18 cellular contexts compared by ENCODE assay signal in genomic region chr17:17508019-17508535, GRCh38. TPM values are rescaled to one million over a fixed set of nuclear protein-coding genes. Genes with fewer than 3 reads are reported as not detected.
DNase-seq lines count a peak whose midpoint lies in the region; ATAC-seq, FAIRE-seq and TF ChIP-seq lines count a peak whose summit lies in the region.
"Had no signal": no experiment of that assay in that cellular context is flagged by ENCODE, and none has a peak within 500 bp of the region (broad histone marks: within the 10 kb centered on the region; RNA-seq: fewer than 3 reads in every experiment).

No MANE protein-coding gene starts in this region.

- intact Hi-C loops in Right ventricle myocardium superior (cut with DNase I) (no loop called here), heart right ventricle (cut with DNase I) (loop anchor here in 1 of 10 donors (10.0 kb wide), 1 partner anchor 127 kb away; no protein-coding TSS in a partner anchor), kidney (cut with DNase I) (no loop called here)

- no peak overlapping the region for H3K9ac ChIP-seq in kidney (ENCODE audit: low read length in 2 of 2)

- no peaks in the 10 kb centered on the region for H3K36me3 ChIP-seq in heart right ventricle
- H3K36me3 ChIP-seq in SJCRH30 = no peaks in the 10 kb centered on the region
- no peaks in the 10 kb centered on the region for H3K36me3 ChIP-seq in kidney (ENCODE audit: control insufficient read depth in 1 of 2, insufficient read depth in 2 of 2, low read length in 2 of 2)

- WGBS in heart right ventricle, 2 donors = 90 to 93% methylated on average over 11 of the region's 11 CpGs

- peak overlapping the region in 1 of 10 donors; percentile 75 for H3K27ac ChIP-seq in heart right ventricle
- peak overlapping the region; percentile 66; the same call in 1 of the 2 replicates for H3K27ac ChIP-seq in SJCRH30
- H3K27ac ChIP-seq in kidney (ENCODE audit: low read depth in 2 of 2, low read length in 2 of 2) = no peak overlapping the region
- H3K27ac ChIP-seq: HL-60 had no signal

- no peaks in the 10 kb centered on the region for H3K27me3 ChIP-seq in heart right ventricle
- H3K27me3 ChIP-seq in SJCRH30 = no peaks in the 10 kb centered on the region

- FAIRE-seq in kidney (lab: Jason Lieb, UNC) (no peak), HTR-8/SVneo (lab: Jason Lieb, UNC) (no peak), GM12892 (lab: Jason Lieb, UNC) (no peak)

- H3K4me3 ChIP-seq in heart right ventricle (no peak overlapping the region), SJCRH30 (no peak overlapping the region), kidney (ENCODE audit: low read length in 2 of 2) (no peak overlapping the region)

- no peaks in the 10 kb centered on the region for H3K9me3 ChIP-seq in heart right ventricle
- H3K9me3 ChIP-seq in SJCRH30 (replicated peaks) = no peaks in the 10 kb centered on the region
- no peaks in the 10 kb centered on the region for H3K9me3 ChIP-seq in kidney (ENCODE audit: control insufficient read depth in 1 of 2, low read length in 2 of 2)
- H3K9me3 ChIP-seq: Caco-2 had no signal

- ATAC-seq in Right ventricle myocardium superior (ENCODE audit: poor library complexity) (no peak), heart right ventricle (no peak)

- H3K4me1 ChIP-seq in heart right ventricle = peaks cover 8 to 21% (median 14%) of the 10 kb centered on the region in 9 donors
- peaks cover 71% of the 10 kb centered on the region for H3K4me1 ChIP-seq in SJCRH30
- no peaks in the 10 kb centered on the region for H3K4me1 ChIP-seq in kidney (ENCODE audit: control insufficient read depth in 1 of 2, insufficient read depth in 1 of 2, low read depth in 1 of 2, low read length in 2 of 2)
- H3K4me1 ChIP-seq: Caco-2 had no signal

- no peak for TF ChIP-seq CTCF in heart right ventricle (IDR thresholded peaks at IDR 0.05)
- TF ChIP-seq CTCF in kidney (IDR thresholded peaks at IDR 0.05; ENCODE audit: borderline replicate concordance, extremely low read depth, insufficient read depth) = no peak

- DNase-seq in Right ventricle myocardium superior = peak; percentile 22
- no peak for DNase-seq in heart right ventricle
- DNase-seq in SJCRH30 = no peak
- DNase-seq in kidney = peak; percentile 58
- no peak for DNase-seq in NCI-H1092 treated with DMSO at 0.1 percent for 48 hours (lab: John Stamatoyannopoulos, UW)
- no peak for DNase-seq in HTR-8/SVneo (ENCODE audit: insufficient read length, low spot score)
- DNase-seq in GM12892 (ENCODE audit: insufficient read length) = no peak
- DNase-seq: Caco-2; DMS53; HCEC 1CT; KBM-7; NCI-H1436 treated with DMSO at 0.1 percent for 48 hours; NCI-H2081; NCI-H226; NCI-H526 treated with DMSO at 0.1 percent for 48 hours; NK-92 treated with Interleukin-12 subunit alpha and Interleukin-12 subunit beta, amount 100 ng/mL, for 24 hours had no signal

- no peak for TF ChIP-seq POLR2A in GM12892 (IDR thresholded peaks at IDR 0.05; ENCODE audit: low read depth, low read length)

RNA-seq across cellular contexts. Expression of gene RASD1, which starts 11.9 kb away (rescaled TPM):
- total RNA-seq in Right ventricle myocardium superior = 39.8 TPM
- 10 to 100 TPM in 4 of 10 donors, 1 to 10 TPM in 6; 2.2 to 67.7 (median 6.8) TPM for total RNA-seq in heart right ventricle
- polyA plus RNA-seq in heart right ventricle = 10 to 100 TPM; 26.3 to 85.8 TPM
- total RNA-seq in SJCRH30 (2014; rRNA removed; shearing (Covaris generic)) = not detected in 2 replicates
- total RNA-seq in kidney = 147 TPM
- polyA plus RNA-seq in kidney (ENCODE audit: insufficient read depth, low read depth, low replicate concordance) = 103 TPM
- not detected for polyA plus RNA-seq in GM12892 (2012; ENCODE audit: missing spikeins)
- total RNA-seq: G401 had no signal

RNA-seq across cellular contexts. Expression of gene MED9, which starts 31.3 kb away (rescaled TPM):
- total RNA-seq in Right ventricle myocardium superior (37.5 TPM), heart right ventricle (10 to 100 TPM; 31.4 to 42.0 (median 35.2) TPM), kidney (20.8 TPM)
- polyA plus RNA-seq in heart right ventricle (10 to 100 TPM; 32.6 to 33.8 TPM), kidney (ENCODE audit: insufficient read depth, low read depth, low replicate concordance) (24.5 TPM)
- total RNA-seq in SJCRH30 (2014; rRNA removed; shearing (Covaris generic)) = 84.4 and 88.9 TPM in 2 replicates
- polyA plus RNA-seq in GM12892 (2012; ENCODE audit: missing spikeins) = 9.0 TPM

Comparison
In these comparisons a context has a peak if more than half of its experiments do, and no peak if none do; other contexts are left out.
1. DNase-seq: peak in Right ventricle myocardium superior (single experiment) and kidney (single experiment); none in heart right ventricle (0 of 2), SJCRH30 (0 of 2), NCI-H1092 treated with DMSO at 0.1 percent for 48 hours (single experiment), HTR-8/SVneo (single experiment) and GM12892 (single experiment).